ENCODE assay signal across 8 cellular contexts in genomic region chr7:128347573-128348147, GRCh38. TPM values are rescaled to one million over a fixed set of nuclear protein-coding genes. Genes with fewer than 3 reads are reported as not detected.
DNase-seq lines count a peak whose midpoint lies in the region; ATAC-seq and TF ChIP-seq lines count a peak whose summit lies in the region.

No MANE protein-coding gene starts in this region.

- no peak for TF ChIP-seq POLR2A in tibial nerve (IDR thresholded peaks at IDR 0.05)

- DNase-seq in DMS53 treated with DMSO at 0.1 percent for 48 hours (lab: John Stamatoyannopoulos, UW; ENCODE audit: unreplicated experiment), result peak; percentile 49
- peak; percentile 63 for DNase-seq in LoVo (ENCODE audit: low spot score)
- peak; percentile 41 for DNase-seq in T-helper 2 cell treated with Interferon-gamma antibody and Interleukin-4, amounts not matched to agents 5 μg/mL and 100 μg/mL, for 36 hours (ENCODE audit: low spot score)
- DNase-seq in chondrocyte (ENCODE audit: low spot score), result no peak
- DNase-seq in lower lobe of right lung, result peak; percentile 54
- DNase-seq in tibial nerve (ENCODE audit: low spot score in 2 of 2), result peak in 1 of 2 donors; percentile 27
- DNase-seq in HPDE6-E6E7 (ENCODE audit: extremely low spot score), result no peak

- ATAC-seq in lower lobe of right lung, result no peak
- ATAC-seq in activated CD4-positive, CD25-positive, alpha-beta regulatory T cell treated with anti-CD3 and anti-CD28 coated beads, Interleukin-2, amount 50 U/mL, for 24 hours, result no peak

- no peaks in the 10 kb centered on the region for H3K9me3 Mint-ChIP-seq in T-helper 2 cell treated with Interferon-gamma antibody and Interleukin-4, amounts not matched to agents 5 μg/mL and 100 μg/mL, for 36 hours
- H3K9me3 Mint-ChIP-seq in chondrocyte (ENCODE audit: low read depth), result no peaks in the 10 kb centered on the region

- WGBS in tibial nerve, 2 donors, result 3 to 8% methylated on average over 2 of the region's 2 CpGs

- H3K27ac Mint-ChIP-seq in T-helper 2 cell treated with Interferon-gamma antibody and Interleukin-4, amounts not matched to agents 5 μg/mL and 100 μg/mL, for 36 hours, result no peak overlapping the region
- H3K27ac Mint-ChIP-seq in chondrocyte (ENCODE audit: unreplicated experiment), result no peak overlapping the region

- H3K4me1 ChIP-seq in lower lobe of right lung (peaks cover 13% of the 10 kb centered on the region), tibial nerve (peaks cover 0 to 27% (median 11%) of the 10 kb centered on the region in 4 donors)

- H3K27me3 ChIP-seq in lower lobe of right lung (ENCODE audit: low read depth) (peaks cover 25% of the 10 kb centered on the region), tibial nerve (peaks cover 0 to 23% of the 10 kb centered on the region in 2 donors)

- H3K27me3 Mint-ChIP-seq in T-helper 2 cell treated with Interferon-gamma antibody and Interleukin-4, amounts not matched to agents 5 μg/mL and 100 μg/mL, for 36 hours (ENCODE audit: low read depth), result peaks cover 32% of the 10 kb centered on the region
- peaks cover 16% of the 10 kb centered on the region for H3K27me3 Mint-ChIP-seq in chondrocyte (ENCODE audit: low read depth)

- no peak overlapping the region for H3K4me3 Mint-ChIP-seq in T-helper 2 cell treated with Interferon-gamma antibody and Interleukin-4, amounts not matched to agents 5 μg/mL and 100 μg/mL, for 36 hours
- no peak overlapping the region for H3K4me3 Mint-ChIP-seq in chondrocyte (ENCODE audit: unreplicated experiment)

- TF ChIP-seq CTCF in chondrocyte (IDR thresholded peaks at IDR 0.05) (peak; percentile 87), lower lobe of right lung (IDR thresholded peaks at IDR 0.05) (peak; percentile 52), tibial nerve (IDR thresholded peaks at IDR 0.05) (peak; percentile 19 to 51 (median 43))

- no peak for TF ChIP-seq EP300 in tibial nerve (IDR thresholded peaks at IDR 0.05)

- no peak overlapping the region for H3K4me3 ChIP-seq in lower lobe of right lung
- no peak overlapping the region for H3K4me3 ChIP-seq in tibial nerve

- H3K9me3 ChIP-seq in lower lobe of right lung (no peaks in the 10 kb centered on the region), tibial nerve (no peaks in the 10 kb centered on the region)

- no peaks in the 10 kb centered on the region for H3K36me3 ChIP-seq in lower lobe of right lung
- no peaks in the 10 kb centered on the region for H3K36me3 ChIP-seq in tibial nerve

- intact Hi-C loops in lower lobe of right lung (cut with DNase I), result no loop called here

- no peaks in the 10 kb centered on the region for H3K36me3 Mint-ChIP-seq in T-helper 2 cell treated with Interferon-gamma antibody and Interleukin-4, amounts not matched to agents 5 μg/mL and 100 μg/mL, for 36 hours (ENCODE audit: low read depth)
- H3K36me3 Mint-ChIP-seq in chondrocyte (ENCODE audit: low read depth), result no peaks in the 10 kb centered on the region

- peaks cover 10% of the 10 kb centered on the region for H3K4me1 Mint-ChIP-seq in T-helper 2 cell treated with Interferon-gamma antibody and Interleukin-4, amounts not matched to agents 5 μg/mL and 100 μg/mL, for 36 hours (ENCODE audit: low read depth)
- peaks cover 5% of the 10 kb centered on the region for H3K4me1 Mint-ChIP-seq in chondrocyte (ENCODE audit: low read depth)

- H3K27ac ChIP-seq in lower lobe of right lung (no peak overlapping the region), tibial nerve (no peak overlapping the region)

RNA-seq across cellular contexts. Expression of gene RBM28, which starts 4.0 kb away (rescaled TPM):
- total RNA-seq in chondrocyte (32.2 to 49.7 TPM (median 35.2 TPM) in 3 replicates), lower lobe of right lung (26.9 TPM), tibial nerve (10 to 100 TPM; 25.1 to 89.4 (median 51.0) TPM)

RNA-seq across cellular contexts. Expression of gene PRRT4, which starts 13.8 kb away (rescaled TPM):
- 0.42 to 1.4 TPM (median 0.46 TPM) in 3 replicates for total RNA-seq in chondrocyte
- 0.47 TPM for total RNA-seq in lower lobe of right lung
- total RNA-seq in tibial nerve, result 1 to 10 TPM in 2 of 4 donors, under 1 TPM in 2; 0.78 to 6.6 (median 2.6) TPM

Comparison
In these comparisons a context has a peak if more than half of its experiments do, and no peak if none do; other contexts are left out.
1. DNase-seq: peak in DMS53 treated with DMSO at 0.1 percent for 48 hours (single experiment), LoVo (single experiment), T-helper 2 cell treated with Interferon-gamma antibody and Interleukin-4, amounts not matched to agents 5 μg/mL and 100 μg/mL, for 36 hours (single experiment) and lower lobe of right lung (single experiment); none in chondrocyte (single experiment) and HPDE6-E6E7 (single experiment).
2. Peak in every context shown above with its lines, with median percentiles within 50 percentile points of each other: CTCF ChIP-seq.